In genomic region chr1:16498047-16498446, GRCh38 we compare ENCODE assay signal across 7 cellular contexts. TPM values are rescaled to one million over a fixed set of nuclear protein-coding genes. Genes with fewer than 3 reads are reported as not detected.
A peak's percentile ranks its signal among the peaks of the same experiment; 100 is the strongest.
DNase-seq lines count a peak whose midpoint lies in the region; ATAC-seq and TF ChIP-seq lines count a peak whose summit lies in the region.
"Not testable (repeated sequence)": the region's sequence is repeated elsewhere in the genome, so short reads cannot be mapped to it uniquely, and the experiment has no call there.

No MANE protein-coding gene starts in this region.

- peak overlapping the region; percentile 99 for H3K4me2 ChIP-seq in OCI-LY1 (ENCODE audit: low read length)

- H3K4me3 ChIP-seq in OCI-LY1 (ENCODE audit: low read depth, low read length, poor library complexity, severe bottlenecking) (peak overlapping the region; percentile 67), cardiac fibroblast (replicated peaks in 1 of 2; ENCODE audit: low read depth in 2 of 2, low read length in 2 of 2) (peak overlapping the region; percentile 58 to 78), fibroblast of the aortic adventitia (ENCODE audit: low read depth, low read length) (peak overlapping the region; percentile 85), sigmoid colon (peak overlapping the region; percentile 75 to 88 (median 81))

- in situ Hi-C loops in G401 (cut with HindIII; ENCODE audit: low sequenced_read_pairs): not testable (repeated sequence)

- H3K9ac ChIP-seq in OCI-LY1 (ENCODE audit: low read length): not testable (repeated sequence)

- not testable (repeated sequence) for H3F3A ChIP-seq in OCI-LY1 (ENCODE audit: insufficient read depth, low read length)

- H3K9me3 ChIP-seq in OCI-LY1 (ENCODE audit: low read length); sigmoid colon: not testable (repeated sequence)

- intact Hi-C loops in sigmoid colon (cut with DNase I): not testable (repeated sequence)

- not testable (repeated sequence) for H3K79me2 ChIP-seq in OCI-LY1 (ENCODE audit: insufficient read depth, low read length)

- H3K9me2 ChIP-seq in OCI-LY1 (ENCODE audit: low read depth, low read length): not testable (repeated sequence)

- H3K4me1 ChIP-seq in OCI-LY1 (ENCODE audit: insufficient read depth, low read length, severe bottlenecking) (peaks cover 15% of the 10 kb centered on the region), sigmoid colon (peaks cover 0 to 21% (median 16%) of the 10 kb centered on the region in 4 donors)

- not testable (repeated sequence) for TF ChIP-seq CTCF in OCI-LY1 (IDR thresholded peaks at IDR 0.05; ENCODE audit: low read length); cardiac fibroblast (IDR thresholded peaks at IDR 0.05; ENCODE audit: low read depth, low read length); fibroblast of the aortic adventitia (IDR thresholded peaks at IDR 0.05; ENCODE audit: insufficient read depth, low read length); mesothelial cell of epicardium (IDR thresholded peaks at IDR 0.05; ENCODE audit: unreplicated experiment); sigmoid colon (IDR thresholded peaks at IDR 0.05)

- H3K27me3 ChIP-seq in OCI-LY1 (ENCODE audit: insufficient read depth, low read length); sigmoid colon: not testable (repeated sequence)

- not testable (repeated sequence) for H3K36me3 Mint-ChIP-seq in activated CD8-positive, alpha-beta memory T cell treated with anti-CD3 and anti-CD28 coated beads, Interleukin-2, amount 10 ng/mL, durations not matched to agents 7 days and 5 days; mesothelial cell of epicardium

- not testable (repeated sequence) for H3K27ac ChIP-seq in OCI-LY1 (ENCODE audit: low read depth, low read length, poor library complexity, severe bottlenecking)
- peak overlapping the region; percentile 88 to 89 (median 88) for H3K27ac ChIP-seq in sigmoid colon

- not testable (repeated sequence) for H3K36me3 ChIP-seq in OCI-LY1 (ENCODE audit: insufficient read depth, low read length); sigmoid colon

- not testable (repeated sequence) for H2AFZ ChIP-seq in OCI-LY1 (ENCODE audit: low read length)

- CTCF ChIA-PET in activated CD8-positive, alpha-beta memory T cell treated with anti-CD3 and anti-CD28 coated beads, Interleukin-2, amount 10 ng/mL, durations not matched to agents 7 days and 5 days (lab: Charles Lee): interaction anchor here (1.1 to 1.4 kb wide), 3 partner anchors 8 to 419 kb away, joined by 3 to 4 read pairs (median 3); partner anchors contain the start of gene NECAP2

- TF ChIP-seq EP300 in sigmoid colon (IDR thresholded peaks at IDR 0.05): not testable (repeated sequence)

- H3K27me3 Mint-ChIP-seq in activated CD8-positive, alpha-beta memory T cell treated with anti-CD3 and anti-CD28 coated beads, Interleukin-2, amount 10 ng/mL, durations not matched to agents 7 days and 5 days; mesothelial cell of epicardium (ENCODE audit: low read depth): not testable (repeated sequence)

- H3K27ac Mint-ChIP-seq in activated CD8-positive, alpha-beta memory T cell treated with anti-CD3 and anti-CD28 coated beads, Interleukin-2, amount 10 ng/mL, durations not matched to agents 7 days and 5 days: not testable (repeated sequence)
- H3K27ac Mint-ChIP-seq in mesothelial cell of epicardium: peak overlapping the region; percentile 25

- not testable (repeated sequence) for H3K9me3 Mint-ChIP-seq in activated CD8-positive, alpha-beta memory T cell treated with anti-CD3 and anti-CD28 coated beads, Interleukin-2, amount 10 ng/mL, durations not matched to agents 7 days and 5 days (ENCODE audit: low read depth); mesothelial cell of epicardium

- ATAC-seq in activated CD8-positive, alpha-beta memory T cell treated with anti-CD3 and anti-CD28 coated beads, Interleukin-2, amount 10 ng/mL, durations not matched to agents 7 days and 5 days: not testable (repeated sequence)

- DNase-seq in G401 (ENCODE audit: low spot score): peak; percentile 21
- not testable (repeated sequence) for DNase-seq in activated CD8-positive, alpha-beta memory T cell treated with anti-CD3 and anti-CD28 coated beads, Interleukin-2, amount 10 ng/mL, durations not matched to agents 7 days and 5 days; cardiac fibroblast (ENCODE audit: low read depth in 2 of 2); fibroblast of the aortic adventitia (ENCODE audit: low read depth); mesothelial cell of epicardium (ENCODE audit: low spot score in 2 of 2, unreplicated experiment in 2 of 2)
- DNase-seq in sigmoid colon: peak; percentile 49

- H3K4me1 Mint-ChIP-seq in activated CD8-positive, alpha-beta memory T cell treated with anti-CD3 and anti-CD28 coated beads, Interleukin-2, amount 10 ng/mL, durations not matched to agents 7 days and 5 days: peaks cover 17% of the 10 kb centered on the region
- not testable (repeated sequence) for H3K4me1 Mint-ChIP-seq in mesothelial cell of epicardium

- TF ChIP-seq POLR2A in sigmoid colon (IDR thresholded peaks at IDR 0.05): not testable (repeated sequence)

- H4K20me1 ChIP-seq in OCI-LY1 (ENCODE audit: insufficient read depth, low read length): not testable (repeated sequence)

- H3K4me3 Mint-ChIP-seq in activated CD8-positive, alpha-beta memory T cell treated with anti-CD3 and anti-CD28 coated beads, Interleukin-2, amount 10 ng/mL, durations not matched to agents 7 days and 5 days: peak overlapping the region; percentile 67
- peak overlapping the region; percentile 74 for H3K4me3 Mint-ChIP-seq in mesothelial cell of epicardium

- 40 to 55% methylated on average over 10 of the region's 10 CpGs for WGBS in sigmoid colon, 2 donors

RNA-seq across cellular contexts. Expression of gene RNU1-1, which starts 16.0 kb away (rescaled TPM):
- not detected in 2 replicates for total RNA-seq in G401 (2014; rRNA removed; shearing (Covaris generic))
- total RNA-seq in activated CD8-positive, alpha-beta memory T cell treated with anti-CD3 and anti-CD28 coated beads, Interleukin-2, amount 10 ng/mL, durations not matched to agents 7 days and 5 days: 1,000 to 10,000 TPM in 1 of 2 experiments, 100 to 1,000 TPM in 1; 922 to 3,744 TPM
- total RNA-seq in fibroblast of the aortic adventitia (ENCODE audit: low replicate concordance) (under 0.01 and 2,882 TPM in 2 replicates), mesothelial cell of epicardium (3,774 to 3,945 TPM (median 3,937 TPM) in 3 replicates), sigmoid colon (under 1 TPM; under 0.01 TPM)
- polyA plus RNA-seq in sigmoid colon: not detected

RNA-seq across cellular contexts. Expression of gene NECAP2, which starts 57.5 kb away (rescaled TPM):
- total RNA-seq in G401 (2014; rRNA removed; shearing (Covaris generic)): 81.4 and 107 TPM in 2 replicates
- 10 to 100 TPM; 71.0 to 88.3 TPM for total RNA-seq in activated CD8-positive, alpha-beta memory T cell treated with anti-CD3 and anti-CD28 coated beads, Interleukin-2, amount 10 ng/mL, durations not matched to agents 7 days and 5 days
- total RNA-seq in fibroblast of the aortic adventitia (ENCODE audit: low replicate concordance): 71.5 and 73.9 TPM in 2 replicates
- 43.7 to 46.7 TPM (median 44.1 TPM) in 3 replicates for total RNA-seq in mesothelial cell of epicardium
- 10 to 100 TPM; 22.8 to 38.0 (median 31.2) TPM for total RNA-seq in sigmoid colon
- polyA plus RNA-seq in sigmoid colon: 10 to 100 TPM; 54.7 to 59.2 (median 59.1) TPM
